Comparison of ENCODE assay signal across 12 cellular contexts in the genomic region with DNA sequence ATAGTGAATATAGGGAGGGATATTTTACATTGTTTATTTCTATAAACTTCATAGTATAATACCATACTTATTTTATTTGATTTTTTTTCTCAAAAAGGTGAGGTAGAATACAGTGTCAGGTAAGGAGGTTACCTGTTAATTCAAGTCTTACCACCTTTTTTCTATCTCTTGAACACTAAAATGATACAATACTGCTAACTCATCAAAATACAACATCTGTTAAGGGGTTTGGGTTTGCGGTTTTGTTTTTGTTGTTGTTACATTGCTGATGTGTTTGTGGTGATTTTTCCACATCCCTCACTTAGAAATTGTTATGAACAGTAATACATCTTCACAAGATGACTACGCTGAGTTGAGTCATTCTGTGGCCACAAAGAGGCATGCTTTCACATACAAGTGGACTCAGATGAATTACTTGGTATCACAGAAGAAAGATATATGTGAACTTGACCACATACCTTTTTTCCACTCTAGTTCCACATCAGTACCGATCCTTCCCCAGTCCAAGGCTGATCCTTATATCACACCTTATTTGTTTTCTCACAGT.
A peak's percentile ranks its signal among the peaks of the same experiment; 100 is the strongest.
DNase-seq lines count a peak whose midpoint lies in the region; ATAC-seq, FAIRE-seq and TF ChIP-seq lines count a peak whose summit lies in the region.
"Had no signal": no experiment of that assay in that cellular context is flagged by ENCODE, and none has a peak within 500 bp of the region (broad histone marks: within the 10 kb centered on the region; RNA-seq: fewer than 3 reads in every experiment).

No MANE protein-coding gene starts in this region.

- no peak for TF ChIP-seq POLR2A in H54 (IDR thresholded peaks at IDR 0.05; ENCODE audit: low read depth, low read length)

- H3K27ac Mint-ChIP-seq in stimulated activated naive CD8-positive, alpha-beta T cell treated with anti-CD3 and anti-CD28 coated beads, Interleukin-15, amount 100 ng/mL, for 72 hours = no peak overlapping the region

- H3K4me1 Mint-ChIP-seq in stimulated activated naive CD8-positive, alpha-beta T cell treated with anti-CD3 and anti-CD28 coated beads, Interleukin-15, amount 100 ng/mL, for 72 hours = no peaks in the 10 kb centered on the region

- no peak for ATAC-seq in stimulated activated naive CD8-positive, alpha-beta T cell treated with anti-CD3 and anti-CD28 coated beads, Interleukin-15, amount 100 ng/mL, for 72 hours
- ATAC-seq in GM18517 (IDR thresholded peaks at IDR 0.05; ENCODE audit: unreplicated experiment) = no peak
- no peak for ATAC-seq in GM19395 (IDR thresholded peaks at IDR 0.05; ENCODE audit: unreplicated experiment)

- peaks cover 9% of the 10 kb centered on the region for H3K27me3 Mint-ChIP-seq in stimulated activated naive CD8-positive, alpha-beta T cell treated with anti-CD3 and anti-CD28 coated beads, Interleukin-15, amount 100 ng/mL, for 72 hours

- DNase-seq in AG08395 (ENCODE audit: low spot score) (peak; percentile 78), H54 (ENCODE audit: insufficient read length, low spot score) (peak; percentile 19), SW480 (ENCODE audit: low spot score) (peak; percentile 57), fibroblast of the conjunctiva (ENCODE audit: low read depth) (peak; percentile 3), G401 (ENCODE audit: low spot score) (no peak)
- no peak for DNase-seq in stimulated activated naive CD8-positive, alpha-beta T cell treated with anti-CD3 and anti-CD28 coated beads, Interleukin-15, amount 100 ng/mL, for 72 hours
- DNase-seq: activated CD8-positive, alpha-beta memory T cell treated with anti-CD3 and anti-CD28 coated beads, Interleukin-2, amount 50 U/mL, for 48 hours; adrenal gland; effector CD8-positive, alpha-beta T cell; NCI-H2227 treated with DMSO at 0.1 percent for 48 hours had no signal

- H3K9me3 Mint-ChIP-seq in stimulated activated naive CD8-positive, alpha-beta T cell treated with anti-CD3 and anti-CD28 coated beads, Interleukin-15, amount 100 ng/mL, for 72 hours = peaks cover 10 to 20% of the 10 kb centered on the region in 2 donors

- in situ Hi-C loops in G401 (cut with HindIII; ENCODE audit: low sequenced_read_pairs) = no loop called here

- no peak overlapping the region for H3K4me3 Mint-ChIP-seq in stimulated activated naive CD8-positive, alpha-beta T cell treated with anti-CD3 and anti-CD28 coated beads, Interleukin-15, amount 100 ng/mL, for 72 hours

- FAIRE-seq in H54 (lab: Jason Lieb, UNC) = peak; percentile 92

Comparison
In these comparisons a context has a peak if more than half of its experiments do, and no peak if none do; other contexts are left out.
1. DNase-seq: peak in AG08395 (single experiment), H54 (single experiment), SW480 (single experiment) and fibroblast of the conjunctiva (single experiment); none in stimulated activated naive CD8-positive, alpha-beta T cell treated with anti-CD3 and anti-CD28 coated beads, Interleukin-15, amount 100 ng/mL, for 72 hours (0 of 2) and G401 (single experiment).